2 cellular contexts compared by ENCODE assay signal in genomic region chr1:85025940-85026339, GRCh38.
A peak's percentile ranks its signal among the peaks of the same experiment; 100 is the strongest.
TF ChIP-seq lines count a peak whose summit lies in the region.

No MANE protein-coding gene starts in this region.

TF ChIP-seq in HepG2, 621 proteins besides CTCF, POLR2A, EP300 and RAD21 (continued from another document):
- TF ChIP-seq BCL6 (CRISPR knock-in tag; IDR thresholded peaks at IDR 0.05) = 0 out of 2 replicates have a peak, but pooled peaks have one; percentile 12

TF ChIP-seq in neural cell, 6 proteins besides CTCF, POLR2A, EP300 and RAD21 (continued from another document):
- TF ChIP-seq, protein P1, sequence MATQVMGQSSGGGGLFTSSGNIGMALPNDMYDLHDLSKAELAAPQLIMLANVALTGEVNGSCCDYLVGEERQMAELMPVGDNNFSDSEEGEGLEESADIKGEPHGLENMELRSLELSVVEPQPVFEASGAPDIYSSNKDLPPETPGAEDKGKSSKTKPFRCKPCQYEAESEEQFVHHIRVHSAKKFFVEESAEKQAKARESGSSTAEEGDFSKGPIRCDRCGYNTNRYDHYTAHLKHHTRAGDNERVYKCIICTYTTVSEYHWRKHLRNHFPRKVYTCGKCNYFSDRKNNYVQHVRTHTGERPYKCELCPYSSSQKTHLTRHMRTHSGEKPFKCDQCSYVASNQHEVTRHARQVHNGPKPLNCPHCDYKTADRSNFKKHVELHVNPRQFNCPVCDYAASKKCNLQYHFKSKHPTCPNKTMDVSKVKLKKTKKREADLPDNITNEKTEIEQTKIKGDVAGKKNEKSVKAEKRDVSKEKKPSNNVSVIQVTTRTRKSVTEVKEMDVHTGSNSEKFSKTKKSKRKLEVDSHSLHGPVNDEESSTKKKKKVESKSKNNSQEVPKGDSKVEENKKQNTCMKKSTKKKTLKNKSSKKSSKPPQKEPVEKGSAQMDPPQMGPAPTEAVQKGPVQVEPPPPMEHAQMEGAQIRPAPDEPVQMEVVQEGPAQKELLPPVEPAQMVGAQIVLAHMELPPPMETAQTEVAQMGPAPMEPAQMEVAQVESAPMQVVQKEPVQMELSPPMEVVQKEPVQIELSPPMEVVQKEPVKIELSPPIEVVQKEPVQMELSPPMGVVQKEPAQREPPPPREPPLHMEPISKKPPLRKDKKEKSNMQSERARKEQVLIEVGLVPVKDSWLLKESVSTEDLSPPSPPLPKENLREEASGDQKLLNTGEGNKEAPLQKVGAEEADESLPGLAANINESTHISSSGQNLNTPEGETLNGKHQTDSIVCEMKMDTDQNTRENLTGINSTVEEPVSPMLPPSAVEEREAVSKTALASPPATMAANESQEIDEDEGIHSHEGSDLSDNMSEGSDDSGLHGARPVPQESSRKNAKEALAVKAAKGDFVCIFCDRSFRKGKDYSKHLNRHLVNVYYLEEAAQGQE (IDR thresholded peaks at IDR 0.05; ENCODE audit: borderline replicate concordance) = peak; percentile 96
- no peak for TF ChIP-seq EZH2 (IDR thresholded peaks at IDR 0.05; ENCODE audit: borderline replicate concordance, insufficient read depth, low read length, poor library complexity, severe bottlenecking)
